In genomic region chr1:33740040-33740745, GRCh38 we compare ENCODE assay signal across 24 cellular contexts.
DNase-seq lines count a peak whose midpoint lies in the region; ATAC-seq, FAIRE-seq and TF ChIP-seq lines count a peak whose summit lies in the region.
"Had no signal": no experiment of that assay in that cellular context is flagged by ENCODE, and none has a peak within 500 bp of the region (broad histone marks: within the 10 kb centered on the region; RNA-seq: fewer than 3 reads in every experiment).

No MANE protein-coding gene starts in this region.

- H3K9me3 ChIP-seq in Panc1 (ENCODE audit: control insufficient read depth, insufficient read depth, low read depth, low read length) = no peaks in the 10 kb centered on the region
- no peaks in the 10 kb centered on the region for H3K9me3 ChIP-seq in H1 (ENCODE audit: insufficient read depth in 2 of 2, low read depth in 1 of 2, low read length in 1 of 2)
- H3K9me3 ChIP-seq in OCI-LY7 (ENCODE audit: low read length) = no peaks in the 10 kb centered on the region
- H3K9me3 ChIP-seq: SJCRH30 had no signal

- H3K4me1 ChIP-seq in Panc1 (ENCODE audit: control insufficient read depth, insufficient read depth, low read length) = no peaks in the 10 kb centered on the region
- peaks cover 0 to 6% (median 0%) of the 10 kb centered on the region in 4 experiments; a peak in 2 of 7 replicates for H3K4me1 ChIP-seq in H1 (replicated peaks in 1 of 4; ENCODE audit: control insufficient read depth in 3 of 4, insufficient read depth in 4 of 4, low read length in 3 of 4)
- no peaks in the 10 kb centered on the region for H3K4me1 ChIP-seq in OCI-LY7 (ENCODE audit: insufficient read depth, low read length, poor library complexity, severe bottlenecking)
- H3K4me1 ChIP-seq: SJCRH30 had no signal

- H3K27ac Mint-ChIP-seq in osteocyte (ENCODE audit: unreplicated experiment) = no peak overlapping the region
- H3K27ac Mint-ChIP-seq: B cell had no signal

- no peaks in the 10 kb centered on the region for H3K27me3 Mint-ChIP-seq in osteocyte (ENCODE audit: unreplicated experiment)

- no peak overlapping the region for H2BK5ac ChIP-seq in H1 (ENCODE audit: low read depth, low read length)

- H3K36me3 Mint-ChIP-seq in osteocyte (ENCODE audit: unreplicated experiment) = no peaks in the 10 kb centered on the region

- no peak overlapping the region for H3K23ac ChIP-seq in H1 (ENCODE audit: insufficient read length)

- no peak overlapping the region for H3K18ac ChIP-seq in H1 (ENCODE audit: extremely low read depth, low read length)

- H3K23me2 ChIP-seq in H1 (ENCODE audit: low read depth, low read length) = no peaks in the 10 kb centered on the region

- FAIRE-seq in H1 (lab: Jason Lieb, UNC) = no peak
- FAIRE-seq: D721Med, G401.6, GM12891 had no signal

- no peak for ATAC-seq in Panc1
- ATAC-seq: PC-3, Right ventricle myocardium inferior, SK-N-SH treated with all-trans-retinoic acid at 6 μM for 48 hours had no signal

- POLR2A ChIA-PET in Panc1 (lab: Charles Lee) = no interaction called here
- POLR2A ChIA-PET in H1 (lab: Charles Lee; ENCODE audit: partially characterized antibody) = no interaction called here
- POLR2A ChIA-PET in OCI-LY7 (lab: Charles Lee) = no interaction called here

- CTCF ChIA-PET in Panc1 (lab: Charles Lee) (no interaction called here), H1 (lab: Charles Lee; ENCODE audit: partially characterized antibody) (interaction anchor here (0.6 to 2.5 kb wide), 5 partner anchors 10 to 1280 kb away, joined by 3 to 7 read pairs (median 3); no protein-coding TSS in a partner anchor), OCI-LY7 (lab: Charles Lee; ENCODE audit: unreplicated experiment) (no interaction called here)

- H2BK12ac ChIP-seq in H1 (ENCODE audit: low read depth, low read length) = no peak overlapping the region

- H3K27ac ChIP-seq in Panc1 (ENCODE audit: low read length) (no peak overlapping the region), H1 (ENCODE audit: low read depth, low read length) (no peak overlapping the region), OCI-LY7 (ENCODE audit: low read depth, low read length, poor library complexity, severe bottlenecking) (no peak overlapping the region)
- H3K27ac ChIP-seq: SJCRH30 had no signal

- peak; percentile 2 for TF ChIP-seq CTCF in GM12864 (IDR thresholded peaks at IDR 0.05; ENCODE audit: low read depth, low read length, missing control alignments)
- peak; percentile 8; the same call in 1 of the 2 replicates for TF ChIP-seq CTCF in Panc1 (IDR thresholded peaks at IDR 0.05)
- TF ChIP-seq CTCF in H1 (IDR thresholded peaks at IDR 0.05; ENCODE audit: control extremely low read depth in 1 of 3, insufficient read depth in 1 of 3, low read depth in 1 of 3, low read length in 3 of 3) = peak in 2 of 3 experiments; percentile 5 to 32; a peak in 2 of 4 replicates
- no peak for TF ChIP-seq CTCF in osteocyte (IDR thresholded peaks at IDR 0.05)
- no peak for TF ChIP-seq CTCF in OCI-LY7 (conservative IDR thresholded peaks at IDR 0.05; ENCODE audit: low read length)

- TF ChIP-seq EP300 in H1 (IDR thresholded peaks at IDR 0.05; ENCODE audit: borderline replicate concordance in 1 of 2, low read depth in 2 of 2, low read length in 2 of 2) = no peak

- H4K8ac ChIP-seq in H1 (ENCODE audit: extremely low read depth, insufficient read depth, low read length) = no peak overlapping the region

- H2BK15ac ChIP-seq in H1 (ENCODE audit: low read length) = no peak overlapping the region

- no peak overlapping the region for H3K14ac ChIP-seq in H1 (ENCODE audit: insufficient read length)

- H4K20me1 ChIP-seq in H1 (replicated peaks in 1 of 2; ENCODE audit: control insufficient read depth in 1 of 2, insufficient read depth in 2 of 2, low read length in 2 of 2) (peaks cover 0 to 4% of the 10 kb centered on the region in 2 experiments), OCI-LY7 (ENCODE audit: insufficient read depth, low read length) (no peaks in the 10 kb centered on the region)

- no peak overlapping the region for H4K91ac ChIP-seq in H1 (replicated peaks; ENCODE audit: insufficient read length, low read length)

- H3K36me3 ChIP-seq in Panc1 (ENCODE audit: control insufficient read depth, insufficient read depth, low read length) (no peaks in the 10 kb centered on the region; the same call in 1 of the 2 replicates), H1 (ENCODE audit: control insufficient read depth in 2 of 4, insufficient read depth in 4 of 4, low read length in 3 of 4) (peaks cover 0 to 13% (median 3%) of the 10 kb centered on the region in 4 experiments; a peak in 5 of 8 replicates), OCI-LY7 (ENCODE audit: insufficient read depth, low read length) (no peaks in the 10 kb centered on the region)
- H3K36me3 ChIP-seq: SJCRH30 had no signal

- no peaks in the 10 kb centered on the region for H3K4me1 Mint-ChIP-seq in osteocyte (ENCODE audit: unreplicated experiment)
- H3K4me1 Mint-ChIP-seq: B cell had no signal

- intact Hi-C loops in Panc1 (cut with micrococcal nuclease; ENCODE audit: unreplicated experiment) (no loop called here), OCI-LY7 (cut with micrococcal nuclease; ENCODE audit: unreplicated experiment) (no loop called here)

- H3K27me3 ChIP-seq in Panc1 (ENCODE audit: control insufficient read depth, insufficient read depth, low read length) (peaks cover 1% of the 10 kb centered on the region), H1 (replicated peaks in 1 of 4; ENCODE audit: control insufficient read depth in 3 of 4, extremely low read depth in 1 of 4, insufficient read depth in 3 of 4, low read length in 3 of 4) (no peaks in the 10 kb centered on the region)

- in situ Hi-C loops in Panc1 (cut with HindIII; ENCODE audit: low pct_unique_long_range_greater_than_20kb, low sequenced_read_pairs) = no loop called here

- H3K9me2 ChIP-seq in OCI-LY7 (ENCODE audit: insufficient read depth, low read length) = no peaks in the 10 kb centered on the region

- H2BK20ac ChIP-seq in H1 (ENCODE audit: low read length) = no peak overlapping the region

- no peak overlapping the region for H4K5ac ChIP-seq in H1 (ENCODE audit: insufficient read length, low read depth, low read length)

- no peak overlapping the region for H3K9ac ChIP-seq in H1 (replicated peaks in 1 of 4; ENCODE audit: extremely low read depth in 1 of 4, low read depth in 3 of 4, low read length in 3 of 4)

- H2AK5ac ChIP-seq in H1 (ENCODE audit: low read depth, low read length) = no peak overlapping the region

- no peaks in the 10 kb centered on the region for H3K79me1 ChIP-seq in H1 (ENCODE audit: low read depth, low read length)

- no peak overlapping the region for H3K56ac ChIP-seq in H1 (replicated peaks; ENCODE audit: insufficient read length, low read depth, low read length)

- no peak for DNase-seq in GM12864 (ENCODE audit: low read depth)
- no peak for DNase-seq in Panc1 (ENCODE audit: low read depth, low spot score)
- no peak for DNase-seq in H1 (ENCODE audit: low read depth in 1 of 2, low spot score in 2 of 2)
- peak; percentile 57 for DNase-seq in osteocyte (ENCODE audit: extremely low spot score, unreplicated experiment)
- no peak for DNase-seq in epidermal melanocyte (ENCODE audit: insufficient read length, low spot score)
- no peak for DNase-seq in OCI-LY7 (ENCODE audit: low spot score)
- no peak for DNase-seq in effector CD8-positive, alpha-beta T cell (lab: John Stamatoyannopoulos, UW)
- DNase-seq: HCEC 1CT, KBM-7, NCI-H1105 treated with DMSO at 0.1 percent for 48 hours, NCI-H146, NCI-H1930, NCI-H2107, NCI-H446, NCI-H524 treated with DMSO at 0.1 percent for 48 hours, NCI-H774, PC-3, SJCRH30 had no signal

- H2AFZ ChIP-seq in H1 (ENCODE audit: low read length) (no peak overlapping the region), OCI-LY7 (ENCODE audit: low read length) (no peak overlapping the region)

- no peaks in the 10 kb centered on the region for H3K9me3 Mint-ChIP-seq in osteocyte (ENCODE audit: unreplicated experiment)

- no peak overlapping the region for H3K4me2 ChIP-seq in H1 (ENCODE audit: insufficient read depth in 1 of 2, low read depth in 2 of 2, low read length in 2 of 2)
- H3K4me2 ChIP-seq in OCI-LY7 (ENCODE audit: low read length) = no peak overlapping the region

- H3K4ac ChIP-seq in H1 (replicated peaks; ENCODE audit: insufficient read length, low read depth, low read length) = no peak overlapping the region

- BruUV-seq in Panc1 (replicated peaks; lab: Mats Ljungman, UMichigan) (no TSS peak), OCI-LY7 (replicated peaks; lab: Mats Ljungman, UMichigan) (no TSS peak)

- no peak for TF ChIP-seq POLR2A in H1 (IDR thresholded peaks at IDR 0.05; ENCODE audit: control extremely low read depth in 1 of 2, low read depth in 2 of 2, low read length in 2 of 2)

- 92% methylated on average over 8 of the region's 8 CpGs; no CpG with 5 or more reads in 1 of the 2 experiments for WGBS in H1 (ENCODE audit: extremely low coverage in 1 of 2, insufficient coverage in 1 of 2, insufficient read length in 1 of 2, insufficient replicate concordance in 2 of 2, low coverage in 1 of 2, low lambda C conversion rate in 2 of 2, missing lambda C conversion rate in 1 of 2), 2 experiments

- H3K4me3 ChIP-seq in GM12864 (ENCODE audit: low read depth, low read length) (no peak overlapping the region), Panc1 (ENCODE audit: low read depth in 2 of 2, low read length in 2 of 2) (no peak overlapping the region), H1 (ENCODE audit: extremely low read depth in 1 of 4, insufficient read depth in 2 of 4, low read depth in 3 of 4, low read length in 4 of 4) (no peak overlapping the region), OCI-LY7 (ENCODE audit: low read depth, low read length, poor library complexity, severe bottlenecking) (no peak overlapping the region)
- H3K4me3 ChIP-seq: SJCRH30 had no signal

- H3K79me2 ChIP-seq in H1 (ENCODE audit: control insufficient read depth in 1 of 2, insufficient read depth in 2 of 2, low read length in 2 of 2) (no peaks in the 10 kb centered on the region), OCI-LY7 (ENCODE audit: insufficient read depth, low read depth, low read length) (no peaks in the 10 kb centered on the region)

- H2BK120ac ChIP-seq in H1 (replicated peaks; ENCODE audit: low read depth, low read length) = no peak overlapping the region

- peak in 1 of 2 experiments; percentile 34; a peak in 1 of 4 replicates for TF ChIP-seq RAD21 in H1 (IDR thresholded peaks at IDR 0.05 in 1 of 2, conservative IDR thresholded peaks at IDR 0.05 in 1 of 2; ENCODE audit: low read depth in 2 of 2, low read length in 2 of 2)

- no peak overlapping the region for H3K4me3 Mint-ChIP-seq in osteocyte (ENCODE audit: unreplicated experiment)
- H3K4me3 Mint-ChIP-seq: B cell had no signal

TF ChIP-seq in H1, 55 proteins besides CTCF, POLR2A, EP300 and RAD21 (continues in another document):
- TF ChIP-seq ZNF274 (IDR thresholded peaks at IDR 0.05; ENCODE audit: borderline replicate concordance, extremely low read depth, low read length) (no peak), BACH1 (IDR thresholded peaks at IDR 0.05; ENCODE audit: low read length) (no peak), GABPA (IDR thresholded peaks at IDR 0.05; ENCODE audit: borderline replicate concordance, insufficient read depth, low read length) (no peak), TAF7 (optimal IDR thresholded peaks at IDR 0.05; ENCODE audit: borderline replicate concordance, low read depth, low read length) (no peak), BRCA1 (IDR thresholded peaks at IDR 0.05; ENCODE audit: low read depth, low read length) (no peak), NRF1 (IDR thresholded peaks at IDR 0.05; ENCODE audit: low read depth, low read length) (no peak), CHD1 (IDR thresholded peaks at IDR 0.05; ENCODE audit: low read depth, low read length) (no peak)

Comparison
In these comparisons a context has a peak if more than half of its experiments do, and no peak if none do; other contexts are left out.
1. CTCF ChIP-seq: peak in GM12864 (single experiment), Panc1 (single experiment) and H1 (2 of 3); none in osteocyte (single experiment) and OCI-LY7 (single experiment).